12 cellular contexts compared by ENCODE assay signal in genomic region chr5:82313016-82313415, GRCh38. TPM values are rescaled to one million over a fixed set of nuclear protein-coding genes. Genes with fewer than 3 reads are reported as not detected.
A peak's percentile ranks its signal among the peaks of the same experiment; 100 is the strongest.
DNase-seq lines count a peak whose midpoint lies in the region; ATAC-seq and TF ChIP-seq lines count a peak whose summit lies in the region.
"Had no signal": no experiment of that assay in that cellular context is flagged by ENCODE, and none has a peak within 500 bp of the region (broad histone marks: within the 10 kb centered on the region; RNA-seq: fewer than 3 reads in every experiment).

No MANE protein-coding gene starts in this region.

- H3K27me3 ChIP-seq in neuronal stem cell (ENCODE audit: control insufficient read depth in 3 of 3, insufficient read depth in 3 of 3, low read depth in 1 of 3, low read length in 3 of 3), result no peaks in the 10 kb centered on the region

- H3K23ac ChIP-seq in neuronal stem cell (ENCODE audit: low read depth, low read length, poor library complexity), result no peak overlapping the region

- H3K36me3 ChIP-seq in neuronal stem cell (replicated peaks in 1 of 2; ENCODE audit: control insufficient read depth in 2 of 2, insufficient read depth in 2 of 2, low read length in 2 of 2), result no peaks in the 10 kb centered on the region

- no peaks in the 10 kb centered on the region for H3K79me1 ChIP-seq in neuronal stem cell (ENCODE audit: low read depth, low read length)

- no CpG with 5 or more reads among the region's 5 CpGs for WGBS in neuronal stem cell (ENCODE audit: extremely low coverage in 2 of 2, insufficient read length in 2 of 2, insufficient replicate concordance in 1 of 2), 2 donors

- no peak overlapping the region for H3K18ac ChIP-seq in neuronal stem cell (ENCODE audit: low read length)

- no peak overlapping the region for H2AK5ac ChIP-seq in neuronal stem cell (ENCODE audit: low read depth, low read length)

- no peak overlapping the region for H4K8ac ChIP-seq in neuronal stem cell (ENCODE audit: low read depth, low read length)

- no peak overlapping the region for H2BK5ac ChIP-seq in neuronal stem cell (ENCODE audit: low read length)

- no peak overlapping the region for H3K9ac ChIP-seq in neuronal stem cell (ENCODE audit: low read depth, low read length, poor library complexity)
- H3K9ac ChIP-seq: KMS-11 had no signal

- no peak overlapping the region for H3K4me2 ChIP-seq in neuronal stem cell (ENCODE audit: insufficient read depth, low read length, poor library complexity, severe bottlenecking)
- H3K4me2 ChIP-seq: KMS-11 had no signal

- H3K27ac ChIP-seq in neuronal stem cell (replicated peaks; ENCODE audit: low read length), result no peak overlapping the region
- H3K27ac ChIP-seq: epithelial cell of prostate, KMS-11 had no signal

- H3K9me3 ChIP-seq in neuronal stem cell (replicated peaks in 1 of 2; ENCODE audit: control insufficient read depth in 2 of 2, insufficient read depth in 1 of 2, low read depth in 1 of 2, low read length in 2 of 2), result peaks cover 0 to 8% of the 10 kb centered on the region in 2 donors

- ATAC-seq in GM18907 (IDR thresholded peaks at IDR 0.05; ENCODE audit: unreplicated experiment), result no peak

- no peak overlapping the region for H2BK120ac ChIP-seq in neuronal stem cell (ENCODE audit: low read depth, low read length)

- no peak for TF ChIP-seq CTCF in fibroblast of pulmonary artery (IDR thresholded peaks at IDR 0.05; ENCODE audit: low read length, missing control alignments)

- no peak overlapping the region for H2BK15ac ChIP-seq in neuronal stem cell (ENCODE audit: low read length)

- H3K4me1 ChIP-seq in neuronal stem cell (ENCODE audit: control insufficient read depth in 2 of 2, insufficient read depth in 1 of 2, low read depth in 1 of 2, low read length in 2 of 2), result peaks cover 2 to 11% of the 10 kb centered on the region in 2 donors

- H3K14ac ChIP-seq in neuronal stem cell (ENCODE audit: low read length), result no peak overlapping the region

- no peak overlapping the region for H3K4me3 ChIP-seq in fibroblast of pulmonary artery (replicated peaks; ENCODE audit: low read depth, low read length)
- H3K4me3 ChIP-seq in neuronal stem cell (ENCODE audit: low read length in 2 of 2), result no peak overlapping the region

- DNase-seq in ELF-1 (ENCODE audit: low read depth, low spot score) (peak; percentile 31), SW480 (ENCODE audit: low spot score) (peak; percentile 12), fibroblast of pulmonary artery (ENCODE audit: low read depth) (peak; percentile 23), neuronal stem cell (ENCODE audit: low spot score) (no peak), nucleus accumbens (lab: John Stamatoyannopoulos, UW) (no peak), NCI-H2171 treated with DMSO at 0.1 percent for 48 hours (lab: John Stamatoyannopoulos, UW) (no peak)
- no peak for DNase-seq in activated naive CD4-positive, alpha-beta T cell treated with Interleukin-2 at 50 U/mL for 16 hours
- DNase-seq: activated CD8-positive, alpha-beta memory T cell treated with anti-CD3 and anti-CD28 coated beads, Interleukin-2, amount 50 U/mL, for 4 hours; stimulated activated naive CD4-positive, alpha-beta T cell treated with Interleukin-2 at 50 U/mL for 16 hours had no signal

- H3K4ac ChIP-seq in neuronal stem cell (ENCODE audit: low read length), result no peak overlapping the region

- H4K91ac ChIP-seq in neuronal stem cell (ENCODE audit: low read depth, low read length, poor library complexity), result no peak overlapping the region

- peak overlapping the region; percentile 35 for H2AFZ ChIP-seq in neuronal stem cell (ENCODE audit: low read length)

- H2BK12ac ChIP-seq in neuronal stem cell (ENCODE audit: low read length), result no peak overlapping the region

RNA-seq across cellular contexts. Expression of gene RPS23, which starts 34.9 kb away (rescaled TPM):
- polyA plus RNA-seq in neuronal stem cell (2013, experiment 1 of 2), result 4,871 TPM
- 5,026 TPM for polyA plus RNA-seq in neuronal stem cell (2013, experiment 2 of 2)

Comparison
In these comparisons a context has a peak if more than half of its experiments do, and no peak if none do; other contexts are left out.
1. DNase-seq: peak in ELF-1 (single experiment), SW480 (single experiment) and fibroblast of pulmonary artery (single experiment); none in neuronal stem cell (single experiment), nucleus accumbens (0 of 56), activated naive CD4-positive, alpha-beta T cell treated with Interleukin-2 at 50 U/mL for 16 hours (single experiment) and NCI-H2171 treated with DMSO at 0.1 percent for 48 hours (single experiment).